25 cellular contexts compared by ENCODE assay signal in genomic region chr11:43870981-43871550, GRCh38.
"Had no signal": no experiment of that assay in that cellular context is flagged by ENCODE, and none has a peak within 500 bp of the region (broad histone marks: within the 10 kb centered on the region; RNA-seq: fewer than 3 reads in every experiment).

No MANE protein-coding gene starts in this region.

- ATAC-seq: activated CD4-positive, CD25-positive, alpha-beta regulatory T cell treated with anti-CD3 and anti-CD28 coated beads, Interleukin-2, amount 50 U/mL, for 24 hours; activated naive CD4-positive, alpha-beta T cell treated with anti-CD3 and anti-CD28 coated beads, Interleukin-2, amount 50 U/mL, for 72 hours; stimulated activated naive B cell treated with anti-CD40 and anti-IgM and Interleukin-4, amounts not matched to agents 10 μg/mL and 1 μg/mL and 100 μg/mL, for 72 hours; T-cell had no signal

- H3K27ac ChIP-seq: left ventricle myocardium inferior, parathyroid adenoma, sigmoid colon, thoracic aorta, upper lobe of left lung, VCaP had no signal

- DNase-seq: activated CD4-positive, alpha-beta memory T cell treated with anti-CD3 and anti-CD28 coated beads, Interleukin-2, amount 10 ng/mL, durations not matched to agents 7 days and 5 days; activated CD4-positive, alpha-beta T cell treated with anti-CD3 and anti-CD28 coated beads, Interleukin-2, amount 10 ng/mL, durations not matched to agents 24 days and 14 days; activated gamma-delta T cell treated with Interleukin-2 at 50 U/mL for 16 hours; effector CD8-positive, alpha-beta T cell; foreskin melanocyte; kidney glomerular epithelial cell; left ventricle myocardium inferior; midbrain; retina; sigmoid colon; stimulated activated CD4-positive, alpha-beta T cell treated with anti-CD3 and anti-CD28 coated beads, Interleukin-15, amount 100 ng/mL, for 24 hours; stimulated activated CD8-positive, alpha-beta memory T cell treated with anti-CD3 and anti-CD28 coated beads, Interleukin-4, amount 100 ng/mL, for 48 hours; stimulated activated naive B cell treated with anti-CD40 and anti-IgM and Interleukin-4, amounts not matched to agents 10 μg/mL and 1 μg/mL and 100 μg/mL, for 72 hours; T-cell; upper lobe of left lung had no signal

- H3K27me3 ChIP-seq: upper lobe of left lung had no signal

- H3K27ac Mint-ChIP-seq: activated CD4-positive, alpha-beta memory T cell treated with anti-CD3 and anti-CD28 coated beads, Interleukin-2, amount 10 ng/mL, durations not matched to agents 7 days and 5 days; activated CD4-positive, alpha-beta T cell treated with anti-CD3 and anti-CD28 coated beads, Interleukin-2, amount 10 ng/mL, durations not matched to agents 24 days and 14 days; activated naive CD4-positive, alpha-beta T cell treated with anti-CD3 and anti-CD28 coated beads, Interleukin-2, amount 50 U/mL, for 72 hours; activated T-helper 1 cell treated with anti-CD3 and anti-CD28 coated beads, Interleukin-12 subunit alpha, Interleukin-12 subunit beta, Interleukin-2, Interleukin-4 antibody, amounts not matched to agents 30 ng/mL and 10 ng/mL and 1 ng/mL, durations not matched to agents 14 hours and 24 hours and 36 hours; dendritic cell treated with granulocyte-macrophage colony-stimulating factor and Interleukin-4, amounts not matched to agents 40 ng/mL and 50 ng/mL, for 4 days; nephron; stimulated activated naive B cell treated with anti-CD40 and anti-IgM and Interleukin-4, amounts not matched to agents 10 μg/mL and 1 μg/mL and 100 μg/mL, for 72 hours; T-cell; T-helper 2 cell treated with Interferon-gamma antibody and Interleukin-4, amounts not matched to agents 5 μg/mL and 100 μg/mL, for 36 hours had no signal

- H3K4me3 ChIP-seq: left ventricle myocardium inferior, sigmoid colon, smooth muscle cell, thoracic aorta, upper lobe of left lung had no signal

- H3K4me1 Mint-ChIP-seq: nephron had no signal

- H3K4me3 Mint-ChIP-seq: activated CD4-positive, alpha-beta memory T cell treated with anti-CD3 and anti-CD28 coated beads, Interleukin-2, amount 10 ng/mL, durations not matched to agents 7 days and 5 days; activated CD4-positive, alpha-beta T cell treated with anti-CD3 and anti-CD28 coated beads, Interleukin-2, amount 10 ng/mL, durations not matched to agents 24 days and 14 days; activated T-helper 1 cell treated with anti-CD3 and anti-CD28 coated beads, Interleukin-12 subunit alpha, Interleukin-12 subunit beta, Interleukin-2, Interleukin-4 antibody, amounts not matched to agents 30 ng/mL and 10 ng/mL and 1 ng/mL, durations not matched to agents 14 hours and 24 hours and 36 hours; dendritic cell treated with granulocyte-macrophage colony-stimulating factor and Interleukin-4, amounts not matched to agents 40 ng/mL and 50 ng/mL, for 4 days; nephron; stimulated activated naive B cell treated with anti-CD40 and anti-IgM and Interleukin-4, amounts not matched to agents 10 μg/mL and 1 μg/mL and 100 μg/mL, for 72 hours; T-cell; T-helper 2 cell treated with Interferon-gamma antibody and Interleukin-4, amounts not matched to agents 5 μg/mL and 100 μg/mL, for 36 hours had no signal

- H3K36me3 Mint-ChIP-seq: T-cell had no signal
